Comparison of ENCODE assay signal across 19 cellular contexts in the genomic region with DNA sequence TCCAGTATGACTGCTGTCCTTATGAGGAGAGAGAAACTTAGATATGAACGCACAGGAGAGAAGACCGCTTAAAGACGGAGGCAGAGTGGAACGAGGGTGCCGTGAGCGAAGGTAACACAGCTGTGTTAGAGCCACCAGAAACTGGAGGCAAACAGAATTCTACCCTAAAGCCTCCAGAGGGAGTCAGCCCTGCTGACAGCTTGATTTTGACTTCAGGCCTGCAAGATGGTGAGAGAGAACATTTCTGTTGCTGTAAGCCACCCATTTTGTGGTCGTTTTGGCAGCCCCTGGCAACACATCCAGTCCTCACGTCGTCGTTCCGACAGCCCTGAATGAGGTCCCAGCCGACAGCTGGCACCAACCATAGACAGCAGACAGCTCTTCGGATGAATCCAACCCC.
"Had no signal": no experiment of that assay in that cellular context is flagged by ENCODE, and none has a peak within 500 bp of the region (broad histone marks: within the 10 kb centered on the region; RNA-seq: fewer than 3 reads in every experiment).

No MANE protein-coding gene starts in this region.

- H3K9me3 Mint-ChIP-seq: activated CD4-positive, alpha-beta T cell treated with anti-CD3 and anti-CD28 coated beads, Interleukin-2, amount 10 ng/mL, durations not matched to agents 24 days and 14 days; activated CD8-positive, alpha-beta T cell treated with anti-CD3 and anti-CD28 coated beads for 36 hours; activated T-cell treated with anti-CD3 and anti-CD28 coated beads, Interleukin-2, amount 50 U/mL, for 4 hours; naive thymus-derived CD4-positive, alpha-beta T cell; stimulated activated naive B cell treated with anti-CD40 and anti-IgM and Interleukin-4, amounts not matched to agents 10 μg/mL and 1 μg/mL and 100 μg/mL, for 72 hours had no signal

- H3K9me3 ChIP-seq: ascending aorta, pancreas, sigmoid colon, thoracic aorta had no signal

- H3K36me3 ChIP-seq: ascending aorta, pancreas, sigmoid colon, thoracic aorta had no signal

- H3K4me3 ChIP-seq: ascending aorta, hepatocyte, pancreas, sigmoid colon, thoracic aorta had no signal

- DNase-seq: activated CD4-positive, alpha-beta T cell treated with anti-CD3 and anti-CD28 coated beads, Interleukin-2, amount 10 ng/mL, durations not matched to agents 24 days and 14 days; activated CD8-positive, alpha-beta T cell treated with anti-CD3 and anti-CD28 coated beads for 36 hours; activated effector memory CD4-positive, alpha-beta T cell treated with Interleukin-2 at 50 U/mL for 16 hours; activated naive CD4-positive, alpha-beta T cell treated with anti-CD3 and anti-CD28 coated beads, Interleukin-2, amount 50 U/mL, for 16 hours; activated T-cell treated with anti-CD3 and anti-CD28 coated beads, Interleukin-2, amount 50 U/mL, for 4 hours; cerebellar nuclear complex; dermis blood vessel endothelial cell; effector memory CD4-positive, alpha-beta T cell; left cardiac atrium; mesenchymal stem cell; sigmoid colon; stimulated activated naive B cell treated with anti-CD40 and anti-IgM and Interleukin-4, amounts not matched to agents 10 μg/mL and 1 μg/mL and 100 μg/mL, for 72 hours; T-helper 9 cell had no signal

- H3K27ac ChIP-seq: ascending aorta, hepatocyte, pancreas, sigmoid colon, thoracic aorta had no signal

- H3K27me3 ChIP-seq: ascending aorta, hepatocyte, pancreas had no signal

- FAIRE-seq: bronchial epithelial cell, pancreas had no signal

- H3K4me3 Mint-ChIP-seq: activated CD4-positive, alpha-beta T cell treated with anti-CD3 and anti-CD28 coated beads, Interleukin-2, amount 10 ng/mL, durations not matched to agents 24 days and 14 days; activated CD8-positive, alpha-beta T cell treated with anti-CD3 and anti-CD28 coated beads for 36 hours; activated T-cell treated with anti-CD3 and anti-CD28 coated beads, Interleukin-2, amount 50 U/mL, for 4 hours; stimulated activated naive B cell treated with anti-CD40 and anti-IgM and Interleukin-4, amounts not matched to agents 10 μg/mL and 1 μg/mL and 100 μg/mL, for 72 hours had no signal

- H3K27ac Mint-ChIP-seq: activated CD4-positive, alpha-beta T cell treated with anti-CD3 and anti-CD28 coated beads, Interleukin-2, amount 10 ng/mL, durations not matched to agents 24 days and 14 days; activated CD8-positive, alpha-beta T cell treated with anti-CD3 and anti-CD28 coated beads for 36 hours had no signal

- ATAC-seq: activated CD8-positive, alpha-beta T cell treated with anti-CD3 and anti-CD28 coated beads for 36 hours; activated T-cell treated with anti-CD3 and anti-CD28 coated beads, Interleukin-2, amount 50 U/mL, for 4 hours; left cardiac atrium; naive thymus-derived CD4-positive, alpha-beta T cell; pancreas; stimulated activated naive B cell treated with anti-CD40 and anti-IgM and Interleukin-4, amounts not matched to agents 10 μg/mL and 1 μg/mL and 100 μg/mL, for 72 hours had no signal

- H3K27me3 Mint-ChIP-seq: activated CD4-positive, alpha-beta T cell treated with anti-CD3 and anti-CD28 coated beads, Interleukin-2, amount 10 ng/mL, durations not matched to agents 24 days and 14 days; activated CD8-positive, alpha-beta T cell treated with anti-CD3 and anti-CD28 coated beads for 36 hours; naive thymus-derived CD4-positive, alpha-beta T cell; stimulated activated naive B cell treated with anti-CD40 and anti-IgM and Interleukin-4, amounts not matched to agents 10 μg/mL and 1 μg/mL and 100 μg/mL, for 72 hours had no signal
